9 cellular contexts compared by ENCODE assay signal in genomic region chr4:42371306-42372063, GRCh38. TPM values are rescaled to one million over a fixed set of nuclear protein-coding genes. Genes with fewer than 3 reads are reported as not detected.
DNase-seq lines count a peak whose midpoint lies in the region; TF ChIP-seq lines count a peak whose summit lies in the region.
"Had no signal": no experiment of that assay in that cellular context is flagged by ENCODE, and none has a peak within 500 bp of the region (broad histone marks: within the 10 kb centered on the region; RNA-seq: fewer than 3 reads in every experiment).

No MANE protein-coding gene starts in this region.

- no peaks in the 10 kb centered on the region for H3K27me3 ChIP-seq in A673 (replicated peaks; ENCODE audit: insufficient read depth, low read depth, low read length, poor library complexity)
- H3K27me3 ChIP-seq in SU-DHL-6 (ENCODE audit: low read length) = no peaks in the 10 kb centered on the region

- no peaks in the 10 kb centered on the region for H3K36me3 ChIP-seq in A673 (ENCODE audit: insufficient read depth, low read length, poor library complexity, severe bottlenecking)
- no peaks in the 10 kb centered on the region for H3K36me3 ChIP-seq in SU-DHL-6 (ENCODE audit: low read length)

- H3K27ac ChIP-seq in A673 (ENCODE audit: low read depth, low read length, poor library complexity, severe bottlenecking) (no peak overlapping the region), SU-DHL-6 (ENCODE audit: low read depth, low read length) (no peak overlapping the region)

- no peaks in the 10 kb centered on the region for H3K4me1 ChIP-seq in A673 (ENCODE audit: insufficient read depth, low read length, poor library complexity, severe bottlenecking)

- H3K4me3 ChIP-seq in A673 (ENCODE audit: low read depth, low read length, poor library complexity, severe bottlenecking) (no peak overlapping the region), SU-DHL-6 (ENCODE audit: insufficient read depth, low read length, poor library complexity, severe bottlenecking) (no peak overlapping the region)

- no peak overlapping the region for H3K27ac Mint-ChIP-seq in activated T-cell treated with anti-CD3 and anti-CD28 coated beads, Interleukin-2, amount 50 U/mL, for 24 hours
- H3K27ac Mint-ChIP-seq: stimulated activated naive B cell treated with anti-CD40 and anti-IgM and Interleukin-4, amounts not matched to agents 10 μg/mL and 1 μg/mL and 100 μg/mL, for 72 hours had no signal

- no peak overlapping the region for H3K9ac ChIP-seq in SU-DHL-6 (ENCODE audit: low read length)

- peak; percentile 57 for DNase-seq in A673 (ENCODE audit: low spot score)
- peak; percentile 20 for DNase-seq in HS-5 (ENCODE audit: low read depth)
- peak; percentile 58 for DNase-seq in globus pallidus (ENCODE audit: low spot score)
- DNase-seq in smooth muscle cell of the brain vasculature (ENCODE audit: low read depth, low spot score) = peak; percentile 18
- DNase-seq in central memory CD4-positive, alpha-beta T cell = no peak
- no peak for DNase-seq in activated T-cell treated with anti-CD3 and anti-CD28 coated beads, Interleukin-2, amount 50 U/mL, for 24 hours
- DNase-seq: stimulated activated naive B cell treated with anti-CD40 and anti-IgM and Interleukin-4, amounts not matched to agents 10 μg/mL and 1 μg/mL and 100 μg/mL, for 72 hours had no signal

- H3K9me3 ChIP-seq in A673 (ENCODE audit: low read depth, low read length, poor library complexity, severe bottlenecking) (no peaks in the 10 kb centered on the region), SU-DHL-6 (ENCODE audit: insufficient read depth, low read length) (no peaks in the 10 kb centered on the region)

- H4K20me1 ChIP-seq in SU-DHL-6 (ENCODE audit: low read depth, low read length) = no peaks in the 10 kb centered on the region

- H3K9me2 ChIP-seq in SU-DHL-6 (replicated peaks; ENCODE audit: insufficient read depth, low read length) = no peaks in the 10 kb centered on the region

- peaks cover 23% of the 10 kb centered on the region for H3K27me3 Mint-ChIP-seq in activated T-cell treated with anti-CD3 and anti-CD28 coated beads, Interleukin-2, amount 50 U/mL, for 24 hours

- H3K36me3 Mint-ChIP-seq in activated T-cell treated with anti-CD3 and anti-CD28 coated beads, Interleukin-2, amount 50 U/mL, for 24 hours (ENCODE audit: low read depth) = no peaks in the 10 kb centered on the region

- H2AFZ ChIP-seq in SU-DHL-6 (ENCODE audit: low read depth, low read length, severe bottlenecking) = no peak overlapping the region

- CTCF ChIA-PET in A673 (lab: Charles Lee) = interaction anchor here (1.2 kb wide), 1 partner anchor 148 kb away, joined by 16 read pairs; no protein-coding TSS in a partner anchor

- intact Hi-C loops in A673 (cut with micrococcal nuclease; ENCODE audit: unreplicated experiment) = loop anchor here (1.0 to 5.0 kb wide), 2 partner anchors 150 to 496 kb away; no protein-coding TSS in a partner anchor

- no peaks in the 10 kb centered on the region for H3F3A ChIP-seq in SU-DHL-6 (ENCODE audit: insufficient read depth)

- no peak overlapping the region for H3K4me3 Mint-ChIP-seq in activated T-cell treated with anti-CD3 and anti-CD28 coated beads, Interleukin-2, amount 50 U/mL, for 24 hours
- H3K4me3 Mint-ChIP-seq: stimulated activated naive B cell treated with anti-CD40 and anti-IgM and Interleukin-4, amounts not matched to agents 10 μg/mL and 1 μg/mL and 100 μg/mL, for 72 hours had no signal

- no peaks in the 10 kb centered on the region for H3K9me3 Mint-ChIP-seq in activated T-cell treated with anti-CD3 and anti-CD28 coated beads, Interleukin-2, amount 50 U/mL, for 24 hours

- H3K4me2 ChIP-seq in SU-DHL-6 (ENCODE audit: low read depth, low read length, poor library complexity, severe bottlenecking) = no peak overlapping the region

- no peaks in the 10 kb centered on the region for H3K79me2 ChIP-seq in SU-DHL-6 (ENCODE audit: insufficient read depth, low read length)

- peak; percentile 67 for TF ChIP-seq CTCF in A673 (conservative IDR thresholded peaks at IDR 0.05; ENCODE audit: low read depth, low read length)
- TF ChIP-seq CTCF in GM12874 (IDR thresholded peaks at IDR 0.05; ENCODE audit: insufficient read depth, low read depth, low read length) = peak; percentile 38; the same call in 1 of the 2 replicates
- peak; percentile 52 for TF ChIP-seq CTCF in SU-DHL-6 (IDR thresholded peaks at IDR 0.05; ENCODE audit: insufficient read depth, low read length, poor library complexity, severe bottlenecking)

- no TSS peak for BruUV-seq in A673 (replicated peaks; lab: Mats Ljungman, UMichigan)

- H3K4me1 Mint-ChIP-seq in activated T-cell treated with anti-CD3 and anti-CD28 coated beads, Interleukin-2, amount 50 U/mL, for 24 hours (ENCODE audit: low read depth) = no peaks in the 10 kb centered on the region
- H3K4me1 Mint-ChIP-seq: stimulated activated naive B cell treated with anti-CD40 and anti-IgM and Interleukin-4, amounts not matched to agents 10 μg/mL and 1 μg/mL and 100 μg/mL, for 72 hours had no signal

- POLR2A ChIA-PET in A673 (lab: Charles Lee; ENCODE audit: low non-redundant PET) = no interaction called here

RNA-seq across cellular contexts. Expression of gene SHISA3, which starts 25.8 kb away (rescaled TPM):
- 0.26 and 0.39 TPM in 2 replicates for total RNA-seq in A673 (2021)

Comparison
In these comparisons a context has a peak if more than half of its experiments do, and no peak if none do; other contexts are left out.
1. DNase-seq: peak in A673 (single experiment), HS-5 (single experiment), globus pallidus (single experiment) and smooth muscle cell of the brain vasculature (single experiment); none in central memory CD4-positive, alpha-beta T cell (single experiment) and activated T-cell treated with anti-CD3 and anti-CD28 coated beads, Interleukin-2, amount 50 U/mL, for 24 hours (single experiment).
2. Peak in every context shown above with its lines, with median percentiles within 50 percentile points of each other: CTCF ChIP-seq.